11 cellular contexts compared by ENCODE assay signal in the genomic region with DNA sequence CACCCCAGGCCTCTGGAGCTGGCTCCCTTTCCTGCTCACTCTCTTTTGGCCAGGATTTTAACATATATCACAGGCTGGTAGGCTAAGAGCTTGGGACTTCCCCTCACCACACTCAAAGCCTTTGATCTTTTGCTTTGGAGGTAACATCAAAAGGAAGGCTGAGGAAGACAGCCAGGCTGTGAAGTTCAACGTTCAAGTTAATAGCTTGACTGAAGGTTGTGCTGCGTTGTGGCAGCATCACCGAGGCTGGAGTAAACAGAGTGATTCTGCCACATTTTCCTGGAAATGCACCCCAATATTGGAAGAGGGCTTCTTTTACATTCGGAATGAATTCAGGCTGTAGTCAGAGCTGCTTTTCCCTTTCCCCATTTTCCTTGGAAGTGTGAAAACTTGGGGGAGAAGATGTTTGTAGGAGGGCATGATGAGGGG. TPM values are rescaled to one million over a fixed set of nuclear protein-coding genes. Genes with fewer than 3 reads are reported as not detected.
A peak's percentile ranks its signal among the peaks of the same experiment; 100 is the strongest.
DNase-seq lines count a peak whose midpoint lies in the region; ATAC-seq, FAIRE-seq and TF ChIP-seq lines count a peak whose summit lies in the region.
"Had no signal": no experiment of that assay in that cellular context is flagged by ENCODE, and none has a peak within 500 bp of the region (broad histone marks: within the 10 kb centered on the region; RNA-seq: fewer than 3 reads in every experiment).

No MANE protein-coding gene starts in this region.

- intact Hi-C loops in pancreas (cut with DNase I): no loop called here

- H3K27me3 ChIP-seq in pancreas: no peaks in the 10 kb centered on the region

- CTCF ChIA-PET in T-cell (lab: Charles Lee): interaction anchor here (0.6 to 0.8 kb wide), 3 partner anchors 204 to 564 kb away, joined by 3 to 5 read pairs (median 3); no protein-coding TSS in a partner anchor

- DNase-seq in DMS53 (lab: John Stamatoyannopoulos, UW): peak; percentile 83
- DNase-seq in T-cell: peak in 32 of 34 experiments; percentile 11 to 63 (median 39)
- DNase-seq in pancreas: no peak
- no peak for DNase-seq in GM10266 (ENCODE audit: extremely low spot score)
- no peak for DNase-seq in GDM1 (lab: John Stamatoyannopoulos, UW)
- no peak for DNase-seq in NK-92 (lab: John Stamatoyannopoulos, UW; ENCODE audit: unreplicated experiment)
- DNase-seq in DMS79 (lab: John Stamatoyannopoulos, UW): no peak
- DNase-seq: amniotic stem cell, posterior cingulate gyrus had no signal

- peaks cover 48 to 54% of the 10 kb centered on the region in 2 donors for H3K27me3 Mint-ChIP-seq in T-cell
- H3K27me3 Mint-ChIP-seq in activated naive CD8-positive, alpha-beta T cell: peaks cover 48% of the 10 kb centered on the region

- POLR2A ChIA-PET in T-cell (lab: Charles Lee): interaction anchor here in 1 of 2 donors (0.6 kb wide), 2 partner anchors 12 to 555 kb away, joined by 3 to 4 read pairs; no protein-coding TSS in a partner anchor

- peaks cover 28 to 40% (median 34%) of the 10 kb centered on the region in 3 donors for H3K4me1 Mint-ChIP-seq in T-cell
- H3K4me1 Mint-ChIP-seq in activated naive CD8-positive, alpha-beta T cell (ENCODE audit: low read depth): peaks cover 32% of the 10 kb centered on the region

- no peak overlapping the region for H3K27ac ChIP-seq in pancreas

- no peaks in the 10 kb centered on the region for H3K9me3 ChIP-seq in pancreas

- H3K27ac Mint-ChIP-seq in T-cell: no peak overlapping the region
- H3K27ac Mint-ChIP-seq in activated naive CD8-positive, alpha-beta T cell: peak overlapping the region; percentile 18

- ATAC-seq in T-cell (replicated peaks in 1 of 4) (peak; percentile 92 to 98 (median 94)), pancreas (peak in 3 of 4 donors; percentile 31 to 69 (median 52))

- WGBS in pancreas, 2 donors: 43 to 46% methylated on average over 4 of the region's 4 CpGs

- H3K4me1 ChIP-seq in pancreas: peaks cover 0 to 4% (median 3%) of the 10 kb centered on the region in 3 donors

- no peaks in the 10 kb centered on the region for H3K36me3 Mint-ChIP-seq in T-cell
- peaks cover 12% of the 10 kb centered on the region for H3K36me3 Mint-ChIP-seq in activated naive CD8-positive, alpha-beta T cell

- no peak for FAIRE-seq in pancreas (lab: Jason Lieb, UNC)
- FAIRE-seq: keratinocyte had no signal

- no peak overlapping the region for H3K4me3 ChIP-seq in pancreas

- TF ChIP-seq CTCF in pancreas (IDR thresholded peaks at IDR 0.05) (no peak), GM10266 (IDR thresholded peaks at IDR 0.05; ENCODE audit: control insufficient read depth, insufficient read depth, low read depth, missing control alignments) (no peak)

- peak overlapping the region; percentile 63 to 85 (median 70) for H3K4me3 Mint-ChIP-seq in T-cell
- H3K4me3 Mint-ChIP-seq in activated naive CD8-positive, alpha-beta T cell: peak overlapping the region; percentile 79

- no peaks in the 10 kb centered on the region for H3K36me3 ChIP-seq in pancreas

- no peaks in the 10 kb centered on the region for H3K9me3 Mint-ChIP-seq in T-cell
- H3K9me3 Mint-ChIP-seq in activated naive CD8-positive, alpha-beta T cell (ENCODE audit: low read depth): no peaks in the 10 kb centered on the region

RNA-seq across cellular contexts. Expression of a gene that starts 57.3 kb away (rescaled TPM):
- total RNA-seq in T-cell (1 to 10 TPM; 2.6 to 6.2 (median 3.3) TPM), pancreas (10 to 100 TPM in 4 of 6 donors, 1 to 10 TPM in 2; 7.9 to 22.3 (median 11.6) TPM)
- polyA plus RNA-seq in pancreas: 10 to 100 TPM; 10.3 to 12.8 TPM

Comparison
In these comparisons a context has a peak if more than half of its experiments do, and no peak if none do; other contexts are left out.
1. DNase-seq: peak in DMS53 (single experiment) and T-cell (32 of 34); none in pancreas (0 of 6), GM10266 (single experiment), GDM1 (single experiment), NK-92 (single experiment) and DMS79 (single experiment).